In genomic region chr19:49491030-49491803, GRCh38 we compare ENCODE assay signal across 11 cellular contexts. TPM values are rescaled to one million over a fixed set of nuclear protein-coding genes. Genes with fewer than 3 reads are reported as not detected.
DNase-seq lines count a peak whose midpoint lies in the region; ATAC-seq and TF ChIP-seq lines count a peak whose summit lies in the region.
"Had no signal": no experiment of that assay in that cellular context is flagged by ENCODE, and none has a peak within 500 bp of the region (broad histone marks: within the 10 kb centered on the region; RNA-seq: fewer than 3 reads in every experiment).

No MANE protein-coding gene starts in this region.

- TF ChIP-seq CTCF in MCF 10A (IDR thresholded peaks at IDR 0.05; ENCODE audit: unreplicated experiment) (no peak), mammary epithelial cell (conservative IDR thresholded peaks at IDR 0.05 in 1 of 2, IDR thresholded peaks at IDR 0.05 in 1 of 2; ENCODE audit: extremely low read depth in 1 of 2, insufficient read depth in 1 of 2, low read depth in 1 of 2, low read length in 2 of 2) (no peak), OCI-LY1 (IDR thresholded peaks at IDR 0.05; ENCODE audit: low read length) (no peak)

- CTCF ChIA-PET in MCF 10A (lab: Yijun Ruan, JAX), result interaction anchor here (0.6 to 0.7 kb wide), 2 partner anchors 12 to 195 kb away, joined by 3 read pairs; no protein-coding TSS in a partner anchor
- CTCF ChIA-PET in mammary epithelial cell (lab: Charles Lee; ENCODE audit: low non-redundant PET), result no interaction called here

- H3K36me3 ChIP-seq in mammary epithelial cell (ENCODE audit: insufficient read depth, low read length) (peaks cover 30% of the 10 kb centered on the region), OCI-LY1 (ENCODE audit: insufficient read depth, low read length) (peaks cover 61% of the 10 kb centered on the region), duodenal mucosa (ENCODE audit: control insufficient read depth in 1 of 2, insufficient read depth in 2 of 2, low read length in 2 of 2) (peaks cover 40 to 41% of the 10 kb centered on the region in 2 donors)

- intact Hi-C loops in MCF 10A (cut with micrococcal nuclease), result no loop called here
- intact Hi-C loops in mammary epithelial cell (cut with micrococcal nuclease), result no loop called here

- H3K27ac Mint-ChIP-seq in MCF 10A (ENCODE audit: low read depth, unreplicated experiment), result no peak overlapping the region
- H3K27ac Mint-ChIP-seq in stimulated activated naive B cell treated with anti-CD40 and anti-IgM and Interleukin-4, amounts not matched to agents 10 μg/mL and 1 μg/mL and 100 μg/mL, for 72 hours, result peak overlapping the region; percentile 100

- H3K9me3 ChIP-seq in mammary epithelial cell (replicated peaks; ENCODE audit: insufficient read depth, low read length), result no peaks in the 10 kb centered on the region
- no peaks in the 10 kb centered on the region for H3K9me3 ChIP-seq in OCI-LY1 (ENCODE audit: low read length)
- H3K9me3 ChIP-seq in duodenal mucosa (ENCODE audit: control insufficient read depth in 1 of 2, low read length in 2 of 2), result no peaks in the 10 kb centered on the region
- H3K9me3 ChIP-seq: neutrophil had no signal

- no peaks in the 10 kb centered on the region for H3K27me3 Mint-ChIP-seq in MCF 10A (ENCODE audit: insufficient read depth, unreplicated experiment)
- H3K27me3 Mint-ChIP-seq in stimulated activated naive B cell treated with anti-CD40 and anti-IgM and Interleukin-4, amounts not matched to agents 10 μg/mL and 1 μg/mL and 100 μg/mL, for 72 hours, result no peaks in the 10 kb centered on the region

- peak overlapping the region; percentile 95 for H3K4me3 Mint-ChIP-seq in MCF 10A (ENCODE audit: unreplicated experiment)
- peak overlapping the region; percentile 69 to 96 for H3K4me3 Mint-ChIP-seq in stimulated activated naive B cell treated with anti-CD40 and anti-IgM and Interleukin-4, amounts not matched to agents 10 μg/mL and 1 μg/mL and 100 μg/mL, for 72 hours

- H4K20me1 ChIP-seq in mammary epithelial cell (ENCODE audit: insufficient read depth, low read length) (peaks cover 2% of the 10 kb centered on the region), OCI-LY1 (ENCODE audit: insufficient read depth, low read length) (no peaks in the 10 kb centered on the region)

- H3K36me3 Mint-ChIP-seq in MCF 10A (ENCODE audit: insufficient read depth, unreplicated experiment), result peaks cover 90% of the 10 kb centered on the region
- peaks cover 59 to 71% of the 10 kb centered on the region in 2 donors for H3K36me3 Mint-ChIP-seq in stimulated activated naive B cell treated with anti-CD40 and anti-IgM and Interleukin-4, amounts not matched to agents 10 μg/mL and 1 μg/mL and 100 μg/mL, for 72 hours

- BruUV-seq in MCF 10A (replicated peaks; lab: Mats Ljungman, UMichigan), result no TSS peak
- no TSS peak for BruUV-seq in mammary epithelial cell (replicated peaks; lab: Mats Ljungman, UMichigan)

- H3K79me2 ChIP-seq in mammary epithelial cell (ENCODE audit: insufficient read depth, low read length), result peaks cover 41% of the 10 kb centered on the region
- peaks cover 23% of the 10 kb centered on the region for H3K79me2 ChIP-seq in OCI-LY1 (ENCODE audit: insufficient read depth, low read length)

- H3K27ac ChIP-seq in mammary epithelial cell (ENCODE audit: insufficient read depth, low read depth, low read length) (no peak overlapping the region), OCI-LY1 (ENCODE audit: low read depth, low read length, poor library complexity, severe bottlenecking) (peak overlapping the region; percentile 84), duodenal mucosa (ENCODE audit: low read depth, low read length) (no peak overlapping the region)
- H3K27ac ChIP-seq: neutrophil had no signal

- H2AFZ ChIP-seq in mammary epithelial cell (ENCODE audit: low read depth, low read length), result no peak overlapping the region
- no peak overlapping the region for H2AFZ ChIP-seq in OCI-LY1 (ENCODE audit: low read length)

- dilution Hi-C loops in mammary epithelial cell (cut with HindIII; ENCODE audit: low sequenced_read_pairs), result no loop called here

- H3K9ac ChIP-seq in mammary epithelial cell (ENCODE audit: insufficient read depth, low read length), result no peak overlapping the region
- no peak overlapping the region; the same call in 1 of the 2 replicates for H3K9ac ChIP-seq in OCI-LY1 (ENCODE audit: low read length)
- peak overlapping the region; percentile 8 to 18 for H3K9ac ChIP-seq in duodenal mucosa (ENCODE audit: low read depth in 1 of 2, low read length in 2 of 2)

- no peaks in the 10 kb centered on the region for H3K4me1 Mint-ChIP-seq in MCF 10A (ENCODE audit: insufficient read depth, unreplicated experiment)
- H3K4me1 Mint-ChIP-seq in stimulated activated naive B cell treated with anti-CD40 and anti-IgM and Interleukin-4, amounts not matched to agents 10 μg/mL and 1 μg/mL and 100 μg/mL, for 72 hours, result peaks cover 27 to 47% of the 10 kb centered on the region in 2 donors

- H3K27me3 ChIP-seq in mammary epithelial cell (ENCODE audit: insufficient read depth, low read length) (no peaks in the 10 kb centered on the region), OCI-LY1 (ENCODE audit: insufficient read depth, low read length) (no peaks in the 10 kb centered on the region), duodenal mucosa (ENCODE audit: control insufficient read depth in 1 of 2, insufficient read depth in 2 of 2, low read length in 2 of 2) (no peaks in the 10 kb centered on the region)
- H3K27me3 ChIP-seq: neutrophil had no signal

- no peaks in the 10 kb centered on the region for H3K9me2 ChIP-seq in OCI-LY1 (ENCODE audit: low read depth, low read length)

- POLR2A ChIA-PET in MCF 10A (lab: Yijun Ruan, JAX), result interaction anchor here (0.6 kb wide), 1 partner anchor 1314 kb away, joined by 3 read pairs; no protein-coding TSS in a partner anchor

- H3K4me1 ChIP-seq in mammary epithelial cell (ENCODE audit: insufficient read depth, low read length), result peaks cover 11% of the 10 kb centered on the region
- H3K4me1 ChIP-seq in OCI-LY1 (ENCODE audit: insufficient read depth, low read length, severe bottlenecking), result peaks cover 37% of the 10 kb centered on the region
- peaks cover 31 to 32% of the 10 kb centered on the region in 2 donors for H3K4me1 ChIP-seq in duodenal mucosa (ENCODE audit: control insufficient read depth in 1 of 2, insufficient read depth in 2 of 2, low read length in 2 of 2)

- no peak overlapping the region for H3K4me3 ChIP-seq in mammary epithelial cell (replicated peaks in 1 of 3; ENCODE audit: insufficient read depth in 1 of 3, low read depth in 2 of 3, low read length in 3 of 3)
- H3K4me3 ChIP-seq in OCI-LY1 (ENCODE audit: low read depth, low read length, poor library complexity, severe bottlenecking), result no peak overlapping the region
- H3K4me3 ChIP-seq in duodenal mucosa (ENCODE audit: low read depth in 1 of 2, low read length in 2 of 2), result peak overlapping the region in 1 of 2 donors; percentile 2

- H3F3A ChIP-seq in OCI-LY1 (ENCODE audit: insufficient read depth, low read length), result peaks cover 18% of the 10 kb centered on the region

- no peaks in the 10 kb centered on the region for H3K9me3 Mint-ChIP-seq in MCF 10A (ENCODE audit: unreplicated experiment)
- H3K9me3 Mint-ChIP-seq in stimulated activated naive B cell treated with anti-CD40 and anti-IgM and Interleukin-4, amounts not matched to agents 10 μg/mL and 1 μg/mL and 100 μg/mL, for 72 hours, result no peaks in the 10 kb centered on the region

- no peak for DNase-seq in MCF 10A (ENCODE audit: unreplicated experiment)
- DNase-seq in mammary epithelial cell, result no peak
- DNase-seq in stimulated activated naive B cell treated with anti-CD40 and anti-IgM and Interleukin-4, amounts not matched to agents 10 μg/mL and 1 μg/mL and 100 μg/mL, for 72 hours, result no peak
- DNase-seq: COR-L47, NCI-H2081 treated with DMSO at 0.1 percent for 48 hours had no signal

- no peak for ATAC-seq in stimulated activated naive B cell treated with anti-CD40 and anti-IgM and Interleukin-4, amounts not matched to agents 10 μg/mL and 1 μg/mL and 100 μg/mL, for 72 hours (replicated peaks)
- ATAC-seq in GM19455 (IDR thresholded peaks at IDR 0.05; ENCODE audit: unreplicated experiment) (no peak), HG02870 (IDR thresholded peaks at IDR 0.05; ENCODE audit: unreplicated experiment) (no peak), GM21360 (IDR thresholded peaks at IDR 0.05; ENCODE audit: unreplicated experiment) (no peak)

- WGBS in mammary epithelial cell (ENCODE audit: low coverage, missing lambda C conversion rate), result 91% methylated on average over 10 of the region's 17 CpGs

- in situ Hi-C loops in mammary epithelial cell (cut with MboI; ENCODE audit: low sequenced_read_pairs in 2 of 2), result no loop called here

- no peak overlapping the region for H3K4me2 ChIP-seq in mammary epithelial cell (ENCODE audit: insufficient read depth, low read depth, low read length)
- no peak overlapping the region; the same call in 1 of the 2 replicates for H3K4me2 ChIP-seq in OCI-LY1 (ENCODE audit: low read length)

RNA-seq across cellular contexts. Expression of gene RPL13A, which starts 3.8 kb away (rescaled TPM):
- total RNA-seq in MCF 10A (2022) (3,716 and 3,819 TPM in 2 replicates), mammary epithelial cell (1,000 to 10,000 TPM; 1,880 to 1,955 TPM)
- 2,187 TPM for polyA plus RNA-seq in mammary epithelial cell
- 2,358 TPM for polyA minus RNA-seq in mammary epithelial cell

RNA-seq across cellular contexts. Expression of gene RPS11, which starts 5.0 kb away (rescaled TPM):
- 2,096 and 2,306 TPM in 2 replicates for total RNA-seq in MCF 10A (2022)
- 1,000 to 10,000 TPM; 1,466 to 1,899 TPM for total RNA-seq in mammary epithelial cell
- 3,256 TPM for polyA plus RNA-seq in mammary epithelial cell
- 1,430 TPM for polyA minus RNA-seq in mammary epithelial cell

RNA-seq across cellular contexts. Expression of gene FLT3LG, which starts 17.2 kb away (rescaled TPM):
- total RNA-seq in MCF 10A (2022) (1.5 and 3.6 TPM in 2 replicates), mammary epithelial cell (1 to 10 TPM in 1 of 2 donors, under 1 TPM in 1; 0.50 to 4.2 TPM)
- 1.7 TPM for polyA plus RNA-seq in mammary epithelial cell
- polyA minus RNA-seq in mammary epithelial cell, result not detected

RNA-seq across cellular contexts. Expression of gene FCGRT, which starts 21.2 kb away (rescaled TPM):
- not detected in 2 replicates for total RNA-seq in MCF 10A (2022)
- 10 to 100 TPM in 1 of 2 donors, 1 to 10 TPM in 1; 2.8 to 19.5 TPM for total RNA-seq in mammary epithelial cell
- polyA plus RNA-seq in mammary epithelial cell, result 2.5 TPM
- not detected for polyA minus RNA-seq in mammary epithelial cell

RNA-seq across cellular contexts. Expression of gene RCN3, which starts 36.6 kb away (rescaled TPM):
- not detected in 2 replicates for total RNA-seq in MCF 10A (2022)
- total RNA-seq in mammary epithelial cell, result under 1 TPM; 0.49 to 0.50 TPM
- 0.05 TPM for polyA plus RNA-seq in mammary epithelial cell
- polyA minus RNA-seq in mammary epithelial cell, result not detected

Comparison
In these comparisons a context has a peak if more than half of its experiments do, and no peak if none do; other contexts are left out.
1. H3K9ac ChIP-seq: peak in duodenal mucosa (2 of 2); none in mammary epithelial cell (single experiment) and OCI-LY1 (single experiment).